Comparison of ENCODE assay signal across 8 cellular contexts in the genomic region with DNA sequence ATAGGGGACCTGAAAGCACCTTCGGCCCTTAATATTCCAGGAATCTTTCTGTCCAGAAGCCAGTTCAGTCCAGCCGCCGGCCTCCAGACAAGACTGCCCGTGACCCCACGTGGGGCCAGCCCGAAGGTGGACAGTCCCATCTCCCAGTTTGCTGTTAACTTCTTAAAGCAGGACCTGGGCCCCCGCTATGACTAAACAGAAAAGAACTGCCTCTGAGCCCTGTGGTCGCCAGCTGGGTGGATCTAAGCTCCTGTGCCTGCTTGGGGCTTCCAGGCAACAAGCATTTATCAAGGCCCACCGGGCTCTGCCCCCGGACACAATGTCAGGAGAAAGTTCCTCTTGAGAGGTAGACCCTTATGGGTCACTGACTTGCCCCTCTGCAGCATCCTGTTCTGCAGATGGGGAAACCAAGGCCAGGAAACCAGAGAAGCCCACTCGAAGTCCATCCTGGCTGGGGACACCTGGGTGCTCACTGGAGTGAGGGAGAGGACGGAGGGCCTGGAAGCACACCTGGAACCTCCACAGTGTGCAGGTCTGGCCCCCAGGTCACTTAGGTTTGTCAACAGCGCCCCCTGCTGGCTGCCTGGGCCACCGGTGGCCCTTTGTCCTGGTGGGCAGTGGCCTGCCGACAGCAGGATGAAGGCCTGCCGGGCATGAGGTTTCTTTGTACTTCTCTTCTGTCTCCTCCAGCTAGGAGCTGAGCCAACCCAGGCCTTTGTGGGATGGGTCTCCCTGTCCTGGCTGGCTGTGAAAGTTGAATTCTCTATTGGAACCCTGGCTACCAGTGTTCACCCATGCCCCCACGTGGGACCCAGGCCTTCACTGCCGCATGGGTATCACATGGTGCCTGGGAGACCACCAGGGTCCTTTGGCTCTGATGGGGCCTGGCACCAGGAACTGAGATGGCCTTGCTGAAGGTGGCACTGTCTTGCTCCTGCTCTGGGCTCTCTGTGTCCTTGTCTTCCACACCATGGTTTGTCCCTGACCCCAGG.
A peak's percentile ranks its signal among the peaks of the same experiment; 100 is the strongest.
DNase-seq lines count a peak whose midpoint lies in the region; ATAC-seq and TF ChIP-seq lines count a peak whose summit lies in the region.

No MANE protein-coding gene starts in this region.

- no peaks in the 10 kb centered on the region for H3K9me3 ChIP-seq in SJSA1 (replicated peaks)

- H3K27me3 ChIP-seq in SJSA1 (replicated peaks) = no peaks in the 10 kb centered on the region

- H3K4me3 ChIP-seq in SJSA1 = no peak overlapping the region

- peak; percentile 68 for ATAC-seq in HG03520 (IDR thresholded peaks at IDR 0.05; ENCODE audit: unreplicated experiment)
- ATAC-seq in Right ventricle myocardium superior (ENCODE audit: poor library complexity) = peak; percentile 58

- peaks cover 48% of the 10 kb centered on the region for H3K4me1 ChIP-seq in SJSA1 (replicated peaks)

- H3K36me3 ChIP-seq in SJSA1 = peaks cover 63% of the 10 kb centered on the region

- no peak overlapping the region for H3K27ac ChIP-seq in SJSA1

- intact Hi-C loops in Right ventricle myocardium superior (cut with DNase I) = loop anchor here (10.0 kb wide), 1 partner anchor 982 kb away; no protein-coding TSS in a partner anchor

- DNase-seq in SJSA1 (ENCODE audit: low read depth in 1 of 2, low spot score in 2 of 2) = peak; percentile 65 to 78
- DNase-seq in activated naive CD4-positive, alpha-beta T cell treated with Interleukin-2 at 50 U/mL for 16 hours = peak; percentile 75
- DNase-seq in Right ventricle myocardium superior = peak; percentile 87
- DNase-seq in renal cortical epithelial cell (ENCODE audit: low read depth) = peak; percentile 31
- DNase-seq in NCI-H1048 (lab: John Stamatoyannopoulos, UW) = no peak
- DNase-seq in T1000 (lab: John Stamatoyannopoulos, UW) = no peak

- TF ChIP-seq CTCF in GM12872 (IDR thresholded peaks at IDR 0.05; ENCODE audit: insufficient read depth, low read depth, low read length) = peak; percentile 94

Comparison
In these comparisons a context has a peak if more than half of its experiments do, and no peak if none do; other contexts are left out.
1. DNase-seq: peak in SJSA1 (2 of 2), activated naive CD4-positive, alpha-beta T cell treated with Interleukin-2 at 50 U/mL for 16 hours (single experiment), Right ventricle myocardium superior (single experiment) and renal cortical epithelial cell (single experiment); none in NCI-H1048 (single experiment) and T1000 (single experiment).